24 cellular contexts compared by ENCODE assay signal in the genomic region with DNA sequence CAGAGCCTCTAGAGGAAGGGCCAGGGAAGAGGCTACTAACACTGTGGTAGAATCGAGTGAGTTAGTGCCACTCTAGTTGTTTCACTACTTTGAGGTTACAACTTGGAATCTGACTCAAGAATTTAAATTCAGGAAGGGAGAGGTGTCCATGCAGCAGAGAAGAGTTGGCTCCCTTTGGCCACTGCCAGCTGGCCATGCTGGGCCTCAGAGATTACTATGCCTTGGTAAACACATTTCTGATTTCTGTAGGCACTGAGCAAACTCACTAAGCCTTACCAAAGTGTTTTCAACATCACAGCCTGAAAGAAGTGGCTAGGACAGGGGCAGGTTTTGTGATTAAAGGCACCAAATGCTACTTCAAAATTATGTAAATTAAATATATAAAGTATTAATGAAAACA.
"Had no signal": no experiment of that assay in that cellular context is flagged by ENCODE, and none has a peak within 500 bp of the region (broad histone marks: within the 10 kb centered on the region; RNA-seq: fewer than 3 reads in every experiment).

No MANE protein-coding gene starts in this region.

- H3K9me3 ChIP-seq: ovary, psoas muscle, right lobe of liver, sigmoid colon, suprapubic skin, testis, tibial artery, transverse colon, upper lobe of right lung, uterus had no signal

- H3K27ac ChIP-seq: neural progenitor cell, ovary, parathyroid adenoma, psoas muscle, right lobe of liver, sigmoid colon, suprapubic skin, testis, tibial artery, transverse colon, upper lobe of right lung, uterus had no signal

- DNase-seq: natural killer cell; occipital lobe; ovary; posterior cingulate gyrus; psoas muscle; right cardiac atrium; right lobe of liver; sigmoid colon; small intestine; stimulated activated CD4-positive, alpha-beta T cell treated with anti-CD3 and anti-CD28 coated beads, Interleukin-15, amount 100 ng/mL, for 24 hours; stimulated activated CD4-positive, alpha-beta T cell treated with anti-CD3 and anti-CD28 coated beads, Interleukin-2, amount 100 ng/mL, for 24 hours; stimulated activated CD4-positive, alpha-beta T cell treated with anti-CD3 and anti-CD28 coated beads, Interleukin-2, amount 100 ng/mL, for 48 hours; stimulated activated CD4-positive, alpha-beta T cell treated with anti-CD3 and anti-CD28 coated beads, Interleukin-4, amount 100 ng/mL, for 24 hours; stimulated activated naive B cell treated with anti-CD40 and anti-IgM and Interleukin-4, amounts not matched to agents 10 μg/mL and 1 μg/mL and 100 μg/mL, for 72 hours; stimulated activated naive CD4-positive, alpha-beta T cell treated with Interleukin-2 at 50 U/mL for 16 hours; testis; tibial artery; transverse colon; upper lobe of right lung; uterus had no signal

- FAIRE-seq: small intestine had no signal

- H3K36me3 ChIP-seq: neural progenitor cell, ovary, right lobe of liver, sigmoid colon, suprapubic skin, tibial artery, transverse colon, upper lobe of right lung, uterus had no signal

- H3K27me3 ChIP-seq: neural progenitor cell, ovary, right lobe of liver, sigmoid colon, suprapubic skin, testis, tibial artery, transverse colon, upper lobe of right lung, uterus had no signal

- ATAC-seq: natural killer cell; psoas muscle; right cardiac atrium; stimulated activated effector memory CD8-positive, alpha-beta T cell treated with anti-CD3 and anti-CD28 coated beads, Interleukin-12 subunit alpha, Interleukin-12 subunit beta, amount 100 ng/mL, for 72 hours; stimulated activated naive B cell treated with anti-CD40 and anti-IgM and Interleukin-4, amounts not matched to agents 10 μg/mL and 1 μg/mL and 100 μg/mL, for 72 hours; upper lobe of right lung had no signal

- H3K4me1 ChIP-seq: right lobe of liver, testis, upper lobe of right lung, uterus had no signal

- H3K4me3 ChIP-seq: neural progenitor cell, ovary, psoas muscle, right lobe of liver, sigmoid colon, suprapubic skin, testis, tibial artery, transverse colon, upper lobe of right lung, uterus had no signal
